In the genomic region with DNA sequence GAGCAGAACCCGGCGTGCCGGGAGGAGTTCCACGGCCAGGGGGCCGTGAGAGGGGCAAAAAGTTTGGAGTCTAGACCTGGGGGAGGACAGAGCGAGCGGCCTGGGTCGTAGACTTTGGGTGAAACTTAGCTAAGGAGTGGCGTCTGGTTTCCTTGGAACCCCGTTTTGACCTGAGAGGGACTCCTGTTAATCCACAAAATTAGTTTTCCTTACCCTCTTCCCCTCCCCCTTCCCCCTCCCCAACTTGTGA, we compare ENCODE assay signal across 7 cellular contexts. TPM values are rescaled to one million over a fixed set of nuclear protein-coding genes. Genes with fewer than 3 reads are reported as not detected.
DNase-seq lines count a peak whose midpoint lies in the region; ATAC-seq, FAIRE-seq and TF ChIP-seq lines count a peak whose summit lies in the region.

No MANE protein-coding gene starts in this region.

- in situ Hi-C loops in gastrocnemius medialis (cut with MboI; ENCODE audit: low sequenced_read_pairs in 4 of 4) = loop anchor here in 3 of 4 donors (10.0 to 25.0 kb wide), 3 partner anchors 197 to 207 kb away; no protein-coding TSS in a partner anchor

- H3K27me3 ChIP-seq in SJCRH30 (no peaks in the 10 kb centered on the region), gastrocnemius medialis (no peaks in the 10 kb centered on the region)

- no peaks in the 10 kb centered on the region for H3K4me1 ChIP-seq in SJCRH30
- peaks cover 14 to 20% of the 10 kb centered on the region in 2 donors for H3K4me1 ChIP-seq in gastrocnemius medialis

- H3K9me3 ChIP-seq in SJCRH30 (replicated peaks) = no peaks in the 10 kb centered on the region
- no peaks in the 10 kb centered on the region for H3K9me3 ChIP-seq in gastrocnemius medialis

- H3K36me3 ChIP-seq in SJCRH30 (peaks cover 8% of the 10 kb centered on the region), gastrocnemius medialis (no peaks in the 10 kb centered on the region)

- DNase-seq in H54 (ENCODE audit: insufficient read length, low spot score) (peak; percentile 6), SJCRH30 (no peak), fibroblast of peridontal ligament (ENCODE audit: extremely low read depth) (peak; percentile 9), gastrocnemius medialis (no peak), NCI-H1105 (lab: John Stamatoyannopoulos, UW) (no peak)
- DNase-seq in stimulated activated CD4-positive, alpha-beta T cell treated with anti-CD3 and anti-CD28 coated beads, Interleukin-1b, Interleukin-23, amount 100 ng/mL, for 48 hours = no peak

- no peak for TF ChIP-seq CTCF in gastrocnemius medialis (IDR thresholded peaks at IDR 0.05 in 4 of 5, conservative IDR thresholded peaks at IDR 0.05 in 1 of 5)

- intact Hi-C loops in gastrocnemius medialis (cut with DNase I; ENCODE audit: low total_unique reads) = loop anchor here (1.0 to 5.0 kb wide), 6 partner anchors 52 to 494 kb away; a partner anchor contains a TSS

- no peak for TF ChIP-seq POLR2A in H54 (IDR thresholded peaks at IDR 0.05; ENCODE audit: low read depth, low read length)
- TF ChIP-seq POLR2A in gastrocnemius medialis (IDR thresholded peaks at IDR 0.05) = no peak

- H3K27ac ChIP-seq in SJCRH30 (peak overlapping the region; percentile 84), gastrocnemius medialis (peak overlapping the region; percentile 89 to 98 (median 93))

- no peak for FAIRE-seq in H54 (lab: Jason Lieb, UNC)

- H3K4me3 ChIP-seq in SJCRH30 (peak overlapping the region; percentile 85), gastrocnemius medialis (peak overlapping the region; percentile 67 to 93 (median 88))

- peak in 1 of 2 donors; percentile 3 for ATAC-seq in gastrocnemius medialis
- ATAC-seq in GM19023 (IDR thresholded peaks at IDR 0.05; ENCODE audit: unreplicated experiment) = no peak

RNA-seq across cellular contexts. Expression of a gene that starts 0.6 kb away (rescaled TPM):
- 13.5 and 18.2 TPM in 2 replicates for total RNA-seq in SJCRH30 (2014; rRNA removed; shearing (Covaris generic))
- total RNA-seq in gastrocnemius medialis = 10 to 100 TPM; 13.0 to 24.4 (median 15.4) TPM

RNA-seq across cellular contexts. Expression of a gene that starts 0.7 kb away (rescaled TPM):
- total RNA-seq in SJCRH30 (2014; rRNA removed; shearing (Covaris generic)) = 1.7 and 1.8 TPM in 2 replicates
- total RNA-seq in gastrocnemius medialis = 10 to 100 TPM; 14.5 to 22.5 (median 18.0) TPM

Comparison
In these comparisons a context has a peak if more than half of its experiments do, and no peak if none do; other contexts are left out.
1. DNase-seq: peak in H54 (single experiment) and fibroblast of peridontal ligament (single experiment); none in SJCRH30 (0 of 2), gastrocnemius medialis (0 of 2), stimulated activated CD4-positive, alpha-beta T cell treated with anti-CD3 and anti-CD28 coated beads, Interleukin-1b, Interleukin-23, amount 100 ng/mL, for 48 hours (single experiment) and NCI-H1105 (single experiment).